ENCODE assay signal across 8 cellular contexts in genomic region chr5:41695920-41696582, GRCh38.
DNase-seq lines count a peak whose midpoint lies in the region; ATAC-seq and TF ChIP-seq lines count a peak whose summit lies in the region.

No MANE protein-coding gene starts in this region.

- H3K27ac ChIP-seq in endodermal cell (ENCODE audit: low read depth, low read length): no peak overlapping the region

- H3K27me3 Mint-ChIP-seq in endodermal cell (ENCODE audit: insufficient read depth): no peaks in the 10 kb centered on the region
- H3K27me3 Mint-ChIP-seq in activated T-helper 2 cell treated with anti-CD3 and anti-CD28 coated beads, Interferon-gamma antibody, Interleukin-2, Interleukin-4, amounts not matched to agents 10 μg/mL and 5 μg/mL and 100 μg/mL, durations not matched to agents 14 hours and 24 hours and 36 hours (ENCODE audit: low read depth): peaks cover 35% of the 10 kb centered on the region

- no peaks in the 10 kb centered on the region for H3K36me3 ChIP-seq in endodermal cell (ENCODE audit: control insufficient read depth, insufficient read depth, low read length)

- H3K27ac Mint-ChIP-seq in endodermal cell: no peak overlapping the region
- no peak overlapping the region for H3K27ac Mint-ChIP-seq in activated T-helper 2 cell treated with anti-CD3 and anti-CD28 coated beads, Interferon-gamma antibody, Interleukin-2, Interleukin-4, amounts not matched to agents 10 μg/mL and 5 μg/mL and 100 μg/mL, durations not matched to agents 14 hours and 24 hours and 36 hours

- H3K4me1 Mint-ChIP-seq in endodermal cell: peaks cover 7% of the 10 kb centered on the region
- no peaks in the 10 kb centered on the region for H3K4me1 Mint-ChIP-seq in activated T-helper 2 cell treated with anti-CD3 and anti-CD28 coated beads, Interferon-gamma antibody, Interleukin-2, Interleukin-4, amounts not matched to agents 10 μg/mL and 5 μg/mL and 100 μg/mL, durations not matched to agents 14 hours and 24 hours and 36 hours (ENCODE audit: low read depth)

- H3K4me3 ChIP-seq in AG10803 (ENCODE audit: low read length): no peak overlapping the region
- no peak overlapping the region for H3K4me3 ChIP-seq in endodermal cell (ENCODE audit: low read length)

- intact Hi-C loops in activated T-helper 2 cell treated with anti-CD3 and anti-CD28 coated beads, Interferon-gamma antibody, Interleukin-2, Interleukin-4, amounts not matched to agents 10 μg/mL and 5 μg/mL and 100 μg/mL, durations not matched to agents 14 hours and 24 hours and 36 hours (cut with micrococcal nuclease): loop anchor here (1.0 kb wide), 1 partner anchor 147 kb away; no protein-coding TSS in a partner anchor

- no peaks in the 10 kb centered on the region for H3K9me3 Mint-ChIP-seq in endodermal cell
- H3K9me3 Mint-ChIP-seq in activated T-helper 2 cell treated with anti-CD3 and anti-CD28 coated beads, Interferon-gamma antibody, Interleukin-2, Interleukin-4, amounts not matched to agents 10 μg/mL and 5 μg/mL and 100 μg/mL, durations not matched to agents 14 hours and 24 hours and 36 hours: no peaks in the 10 kb centered on the region

- TF ChIP-seq CTCF in AG10803 (conservative IDR thresholded peaks at IDR 0.05; ENCODE audit: low read length) (peak; percentile 40), endodermal cell (conservative IDR thresholded peaks at IDR 0.05) (peak; percentile 49)

- H3K9me3 ChIP-seq in endodermal cell (ENCODE audit: control insufficient read depth, low read length): no peaks in the 10 kb centered on the region

- H3K27me3 ChIP-seq in endodermal cell (ENCODE audit: control insufficient read depth, insufficient read depth, low read length, poor library complexity, severe bottlenecking): no peaks in the 10 kb centered on the region

- H3K9ac ChIP-seq in endodermal cell (ENCODE audit: extremely low read depth, low read length, poor library complexity, severe bottlenecking): no peak overlapping the region

- H3K4me1 ChIP-seq in endodermal cell (ENCODE audit: control insufficient read depth, insufficient read depth, low read length): no peaks in the 10 kb centered on the region

- H3K36me3 Mint-ChIP-seq in endodermal cell (ENCODE audit: low read depth): no peaks in the 10 kb centered on the region
- H3K36me3 Mint-ChIP-seq in activated T-helper 2 cell treated with anti-CD3 and anti-CD28 coated beads, Interferon-gamma antibody, Interleukin-2, Interleukin-4, amounts not matched to agents 10 μg/mL and 5 μg/mL and 100 μg/mL, durations not matched to agents 14 hours and 24 hours and 36 hours (ENCODE audit: low read depth): no peaks in the 10 kb centered on the region

- WGBS in endodermal cell (ENCODE audit: insufficient coverage in 1 of 2, insufficient read length in 1 of 2), 2 experiments: 71 to 92% methylated on average over 1 to 3 of the region's 3 CpGs

- no peak overlapping the region for H3K4me3 Mint-ChIP-seq in endodermal cell
- no peak overlapping the region for H3K4me3 Mint-ChIP-seq in activated T-helper 2 cell treated with anti-CD3 and anti-CD28 coated beads, Interferon-gamma antibody, Interleukin-2, Interleukin-4, amounts not matched to agents 10 μg/mL and 5 μg/mL and 100 μg/mL, durations not matched to agents 14 hours and 24 hours and 36 hours (ENCODE audit: low read depth)

- ATAC-seq in GM19324 (IDR thresholded peaks at IDR 0.05; ENCODE audit: low FRiP score, unreplicated experiment) (peak; percentile 69), HG03558 (IDR thresholded peaks at IDR 0.05; ENCODE audit: extremely low read depth, unreplicated experiment) (peak; percentile 65)

- DNase-seq in AG10803 (ENCODE audit: low read depth) (no peak), endodermal cell (peak; percentile 46), NCI-H2029 treated with DMSO at 0.1 percent for 48 hours (lab: John Stamatoyannopoulos, UW) (no peak), epidermal melanocyte (ENCODE audit: insufficient read length, low spot score) (no peak), iPS-NIHi11 (ENCODE audit: low spot score) (no peak)
- DNase-seq in activated T-helper 2 cell treated with anti-CD3 and anti-CD28 coated beads, Interferon-gamma antibody, Interleukin-2, Interleukin-4, amounts not matched to agents 10 μg/mL and 5 μg/mL and 100 μg/mL, durations not matched to agents 14 hours and 24 hours and 36 hours (ENCODE audit: low spot score): no peak
